Comparison of ENCODE assay signal across 1 cellular context in the genomic region with DNA sequence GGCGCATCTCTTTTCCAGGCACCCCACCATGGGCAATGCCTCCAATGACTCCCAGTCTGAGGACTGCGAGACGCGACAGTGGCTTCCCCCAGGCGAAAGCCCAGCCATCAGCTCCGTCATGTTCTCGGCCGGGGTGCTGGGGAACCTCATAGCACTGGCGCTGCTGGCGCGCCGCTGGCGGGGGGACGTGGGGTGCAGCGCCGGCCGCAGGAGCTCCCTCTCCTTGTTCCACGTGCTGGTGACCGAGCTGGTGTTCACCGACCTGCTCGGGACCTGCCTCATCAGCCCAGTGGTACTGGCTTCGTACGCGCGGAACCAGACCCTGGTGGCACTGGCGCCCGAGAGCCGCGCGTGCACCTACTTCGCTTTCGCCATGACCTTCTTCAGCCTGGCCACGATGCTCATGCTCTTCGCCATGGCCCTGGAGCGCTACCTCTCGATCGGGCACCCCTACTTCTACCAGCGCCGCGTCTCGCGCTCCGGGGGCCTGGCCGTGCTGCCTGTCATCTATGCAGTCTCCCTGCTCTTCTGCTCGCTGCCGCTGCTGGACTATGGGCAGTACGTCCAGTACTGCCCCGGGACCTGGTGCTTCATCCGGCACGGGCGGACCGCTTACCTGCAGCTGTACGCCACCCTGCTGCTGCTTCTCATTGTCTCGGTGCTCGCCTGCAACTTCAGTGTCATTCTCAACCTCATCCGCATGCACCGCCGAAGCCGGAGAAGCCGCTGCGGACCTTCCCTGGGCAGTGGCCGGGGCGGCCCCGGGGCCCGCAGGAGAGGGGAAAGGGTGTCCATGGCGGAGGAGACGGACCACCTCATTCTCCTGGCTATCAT.
TF ChIP-seq lines count a peak whose summit lies in the region.

No MANE protein-coding gene starts in this region.

TF ChIP-seq in WTC11, 78 proteins besides CTCF, POLR2A, EP300 and RAD21 (continued from another document and continues in another):
- TF ChIP-seq, protein P1, sequence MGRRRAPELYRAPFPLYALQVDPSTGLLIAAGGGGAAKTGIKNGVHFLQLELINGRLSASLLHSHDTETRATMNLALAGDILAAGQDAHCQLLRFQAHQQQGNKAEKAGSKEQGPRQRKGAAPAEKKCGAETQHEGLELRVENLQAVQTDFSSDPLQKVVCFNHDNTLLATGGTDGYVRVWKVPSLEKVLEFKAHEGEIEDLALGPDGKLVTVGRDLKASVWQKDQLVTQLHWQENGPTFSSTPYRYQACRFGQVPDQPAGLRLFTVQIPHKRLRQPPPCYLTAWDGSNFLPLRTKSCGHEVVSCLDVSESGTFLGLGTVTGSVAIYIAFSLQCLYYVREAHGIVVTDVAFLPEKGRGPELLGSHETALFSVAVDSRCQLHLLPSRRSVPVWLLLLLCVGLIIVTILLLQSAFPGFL (CRISPR knock-in tag; IDR thresholded peaks at IDR 0.05; ENCODE audit: borderline replicate concordance) = no peak
- TF ChIP-seq, protein P2, sequence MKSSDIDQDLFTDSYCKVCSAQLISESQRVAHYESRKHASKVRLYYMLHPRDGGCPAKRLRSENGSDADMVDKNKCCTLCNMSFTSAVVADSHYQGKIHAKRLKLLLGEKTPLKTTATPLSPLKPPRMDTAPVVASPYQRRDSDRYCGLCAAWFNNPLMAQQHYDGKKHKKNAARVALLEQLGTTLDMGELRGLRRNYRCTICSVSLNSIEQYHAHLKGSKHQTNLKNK (CRISPR knock-in tag; IDR thresholded peaks at IDR 0.05) = no peak
- TF ChIP-seq RORB (CRISPR knock-in tag; IDR thresholded peaks at IDR 0.05) (no peak), ESRRA (CRISPR knock-in tag; IDR thresholded peaks at IDR 0.05; ENCODE audit: borderline replicate concordance) (peak; percentile 15; the same call in 1 of the 2 replicates), ZNF263 (CRISPR knock-in tag; IDR thresholded peaks at IDR 0.05; ENCODE audit: low read depth) (no peak), NR3C1 (CRISPR knock-in tag; conservative IDR thresholded peaks at IDR 0.05; ENCODE audit: low read depth) (no peak), KAT7 (CRISPR knock-in tag; IDR thresholded peaks at IDR 0.05; ENCODE audit: borderline replicate concordance) (no peak), FOXP1 (CRISPR knock-in tag; IDR thresholded peaks at IDR 0.05; ENCODE audit: borderline replicate concordance) (0 out of 2 replicates have a peak, but pooled peaks have one; percentile 83), TP53 (CRISPR knock-in tag; IDR thresholded peaks at IDR 0.05) (peak; percentile 50; the same call in 1 of the 2 replicates), GABPB1 (CRISPR knock-in tag; IDR thresholded peaks at IDR 0.05) (no peak), GRHL2 (CRISPR knock-in tag; IDR thresholded peaks at IDR 0.05; ENCODE audit: insufficient replicate concordance, severe bottlenecking) (no peak), NFE2L1 (CRISPR knock-in tag; IDR thresholded peaks at IDR 0.05) (peak; percentile 59; the same call in 1 of the 2 replicates), ZNF423 (CRISPR knock-in tag; IDR thresholded peaks at IDR 0.05) (no peak), ATF1 (CRISPR knock-in tag; IDR thresholded peaks at IDR 0.05) (0 out of 2 replicates have a peak, but pooled peaks have one; percentile 44), ELF4 (CRISPR knock-in tag; IDR thresholded peaks at IDR 0.05; ENCODE audit: low read depth) (no peak), ZNF138 (CRISPR knock-in tag; conservative IDR thresholded peaks at IDR 0.05) (no peak), JUN (CRISPR knock-in tag; IDR thresholded peaks at IDR 0.05) (no peak), SP1 (CRISPR knock-in tag; conservative IDR thresholded peaks at IDR 0.05) (no peak), CBFB (CRISPR knock-in tag; IDR thresholded peaks at IDR 0.05; ENCODE audit: low read depth) (no peak)
- TF ChIP-seq, protein P3, sequence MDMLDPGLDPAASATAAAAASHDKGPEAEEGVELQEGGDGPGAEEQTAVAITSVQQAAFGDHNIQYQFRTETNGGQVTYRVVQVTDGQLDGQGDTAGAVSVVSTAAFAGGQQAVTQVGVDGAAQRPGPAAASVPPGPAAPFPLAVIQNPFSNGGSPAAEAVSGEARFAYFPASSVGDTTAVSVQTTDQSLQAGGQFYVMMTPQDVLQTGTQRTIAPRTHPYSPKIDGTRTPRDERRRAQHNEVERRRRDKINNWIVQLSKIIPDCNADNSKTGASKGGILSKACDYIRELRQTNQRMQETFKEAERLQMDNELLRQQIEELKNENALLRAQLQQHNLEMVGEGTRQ (CRISPR knock-in tag; IDR thresholded peaks at IDR 0.05) = no peak
- TF ChIP-seq, protein P4, sequence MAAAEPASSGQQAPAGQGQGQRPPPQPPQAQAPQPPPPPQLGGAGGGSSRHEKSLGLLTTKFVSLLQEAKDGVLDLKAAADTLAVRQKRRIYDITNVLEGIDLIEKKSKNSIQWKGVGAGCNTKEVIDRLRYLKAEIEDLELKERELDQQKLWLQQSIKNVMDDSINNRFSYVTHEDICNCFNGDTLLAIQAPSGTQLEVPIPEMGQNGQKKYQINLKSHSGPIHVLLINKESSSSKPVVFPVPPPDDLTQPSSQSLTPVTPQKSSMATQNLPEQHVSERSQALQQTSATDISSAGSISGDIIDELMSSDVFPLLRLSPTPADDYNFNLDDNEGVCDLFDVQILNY (CRISPR knock-in tag; IDR thresholded peaks at IDR 0.05) = 0 out of 2 replicates have a peak, but pooled peaks have one; percentile 4
- TF ChIP-seq, protein P5, sequence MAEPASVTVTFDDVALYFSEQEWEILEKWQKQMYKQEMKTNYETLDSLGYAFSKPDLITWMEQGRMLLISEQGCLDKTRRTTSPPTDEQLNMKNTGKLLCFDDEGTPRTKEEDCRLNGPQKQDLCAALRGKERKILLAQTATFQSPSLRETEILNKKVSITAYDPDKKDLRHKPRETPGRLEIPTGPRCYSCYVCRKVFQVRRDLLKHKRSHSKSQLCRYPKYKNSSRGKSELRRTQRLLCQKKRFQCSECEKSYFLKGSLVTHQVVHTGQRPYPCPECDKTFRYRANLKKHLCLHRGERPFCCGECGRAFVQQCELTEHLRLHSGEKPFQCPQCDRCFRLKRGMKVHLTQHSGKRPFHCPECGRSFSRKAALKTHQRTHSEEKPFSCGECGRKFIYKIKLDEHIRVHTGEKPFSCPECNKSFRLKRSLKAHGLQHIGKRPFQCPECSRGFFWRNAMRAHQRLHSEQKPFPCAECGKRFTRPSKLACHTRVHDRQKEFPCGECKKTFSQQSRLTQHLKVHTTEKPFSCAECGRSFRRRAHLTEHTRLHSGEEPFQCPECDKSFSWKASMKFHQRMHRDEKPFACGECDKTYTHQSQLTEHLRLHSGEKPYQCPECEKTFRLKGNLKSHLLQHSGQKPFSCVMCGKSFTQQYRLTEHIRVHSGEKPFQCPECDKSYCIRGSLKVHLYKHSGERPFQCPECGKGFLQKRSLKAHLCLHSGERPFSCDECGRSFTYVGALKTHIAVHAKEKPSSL (CRISPR knock-in tag; conservative IDR thresholded peaks at IDR 0.05) = no peak
- TF ChIP-seq, protein P6, sequence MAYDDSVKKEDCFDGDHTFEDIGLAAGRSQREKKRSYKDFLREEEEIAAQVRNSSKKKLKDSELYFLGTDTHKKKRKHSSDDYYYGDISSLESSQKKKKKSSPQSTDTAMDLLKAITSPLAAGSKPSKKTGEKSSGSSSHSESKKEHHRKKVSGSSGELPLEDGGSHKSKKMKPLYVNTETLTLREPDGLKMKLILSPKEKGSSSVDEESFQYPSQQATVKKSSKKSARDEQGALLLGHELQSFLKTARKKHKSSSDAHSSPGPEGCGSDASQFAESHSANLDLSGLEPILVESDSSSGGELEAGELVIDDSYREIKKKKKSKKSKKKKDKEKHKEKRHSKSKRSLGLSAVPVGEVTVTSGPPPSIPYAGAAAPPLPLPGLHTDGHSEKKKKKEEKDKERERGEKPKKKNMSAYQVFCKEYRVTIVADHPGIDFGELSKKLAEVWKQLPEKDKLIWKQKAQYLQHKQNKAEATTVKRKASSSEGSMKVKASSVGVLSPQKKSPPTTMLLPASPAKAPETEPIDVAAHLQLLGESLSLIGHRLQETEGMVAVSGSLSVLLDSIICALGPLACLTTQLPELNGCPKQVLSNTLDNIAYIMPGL (CRISPR knock-in tag; IDR thresholded peaks at IDR 0.05) = peak; percentile 66; the same call in 1 of the 2 replicates
- TF ChIP-seq, protein P7, sequence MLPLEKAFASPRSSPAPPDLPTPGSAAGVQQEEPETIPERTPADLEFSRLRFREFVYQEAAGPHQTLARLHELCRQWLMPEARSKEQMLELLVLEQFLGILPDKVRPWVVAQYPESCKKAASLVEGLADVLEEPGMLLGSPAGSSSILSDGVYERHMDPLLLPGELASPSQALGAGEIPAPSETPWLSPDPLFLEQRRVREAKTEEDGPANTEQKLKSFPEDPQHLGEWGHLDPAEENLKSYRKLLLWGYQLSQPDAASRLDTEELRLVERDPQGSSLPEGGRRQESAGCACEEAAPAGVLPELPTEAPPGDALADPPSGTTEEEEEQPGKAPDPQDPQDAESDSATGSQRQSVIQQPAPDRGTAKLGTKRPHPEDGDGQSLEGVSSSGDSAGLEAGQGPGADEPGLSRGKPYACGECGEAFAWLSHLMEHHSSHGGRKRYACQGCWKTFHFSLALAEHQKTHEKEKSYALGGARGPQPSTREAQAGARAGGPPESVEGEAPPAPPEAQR (CRISPR knock-in tag; IDR thresholded peaks at IDR 0.05) = no peak
- TF ChIP-seq, protein P8, sequence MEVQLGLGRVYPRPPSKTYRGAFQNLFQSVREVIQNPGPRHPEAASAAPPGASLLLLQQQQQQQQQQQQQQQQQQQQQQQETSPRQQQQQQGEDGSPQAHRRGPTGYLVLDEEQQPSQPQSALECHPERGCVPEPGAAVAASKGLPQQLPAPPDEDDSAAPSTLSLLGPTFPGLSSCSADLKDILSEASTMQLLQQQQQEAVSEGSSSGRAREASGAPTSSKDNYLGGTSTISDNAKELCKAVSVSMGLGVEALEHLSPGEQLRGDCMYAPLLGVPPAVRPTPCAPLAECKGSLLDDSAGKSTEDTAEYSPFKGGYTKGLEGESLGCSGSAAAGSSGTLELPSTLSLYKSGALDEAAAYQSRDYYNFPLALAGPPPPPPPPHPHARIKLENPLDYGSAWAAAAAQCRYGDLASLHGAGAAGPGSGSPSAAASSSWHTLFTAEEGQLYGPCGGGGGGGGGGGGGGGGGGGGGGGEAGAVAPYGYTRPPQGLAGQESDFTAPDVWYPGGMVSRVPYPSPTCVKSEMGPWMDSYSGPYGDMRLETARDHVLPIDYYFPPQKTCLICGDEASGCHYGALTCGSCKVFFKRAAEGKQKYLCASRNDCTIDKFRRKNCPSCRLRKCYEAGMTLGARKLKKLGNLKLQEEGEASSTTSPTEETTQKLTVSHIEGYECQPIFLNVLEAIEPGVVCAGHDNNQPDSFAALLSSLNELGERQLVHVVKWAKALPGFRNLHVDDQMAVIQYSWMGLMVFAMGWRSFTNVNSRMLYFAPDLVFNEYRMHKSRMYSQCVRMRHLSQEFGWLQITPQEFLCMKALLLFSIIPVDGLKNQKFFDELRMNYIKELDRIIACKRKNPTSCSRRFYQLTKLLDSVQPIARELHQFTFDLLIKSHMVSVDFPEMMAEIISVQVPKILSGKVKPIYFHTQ (CRISPR knock-in tag; IDR thresholded peaks at IDR 0.05) = no peak
- TF ChIP-seq, protein P9, sequence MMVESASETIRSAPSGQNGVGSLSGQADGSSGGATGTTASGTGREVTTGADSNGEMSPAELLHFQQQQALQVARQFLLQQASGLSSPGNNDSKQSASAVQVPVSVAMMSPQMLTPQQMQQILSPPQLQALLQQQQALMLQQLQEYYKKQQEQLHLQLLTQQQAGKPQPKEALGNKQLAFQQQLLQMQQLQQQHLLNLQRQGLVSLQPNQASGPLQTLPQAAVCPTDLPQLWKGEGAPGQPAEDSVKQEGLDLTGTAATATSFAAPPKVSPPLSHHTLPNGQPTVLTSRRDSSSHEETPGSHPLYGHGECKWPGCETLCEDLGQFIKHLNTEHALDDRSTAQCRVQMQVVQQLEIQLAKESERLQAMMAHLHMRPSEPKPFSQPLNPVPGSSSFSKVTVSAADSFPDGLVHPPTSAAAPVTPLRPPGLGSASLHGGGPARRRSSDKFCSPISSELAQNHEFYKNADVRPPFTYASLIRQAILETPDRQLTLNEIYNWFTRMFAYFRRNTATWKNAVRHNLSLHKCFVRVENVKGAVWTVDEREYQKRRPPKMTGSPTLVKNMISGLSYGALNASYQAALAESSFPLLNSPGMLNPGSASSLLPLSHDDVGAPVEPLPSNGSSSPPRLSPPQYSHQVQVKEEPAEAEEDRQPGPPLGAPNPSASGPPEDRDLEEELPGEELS (CRISPR knock-in tag; IDR thresholded peaks at IDR 0.05) = peak; percentile 72; the same call in 1 of the 2 replicates
- TF ChIP-seq, protein P10, sequence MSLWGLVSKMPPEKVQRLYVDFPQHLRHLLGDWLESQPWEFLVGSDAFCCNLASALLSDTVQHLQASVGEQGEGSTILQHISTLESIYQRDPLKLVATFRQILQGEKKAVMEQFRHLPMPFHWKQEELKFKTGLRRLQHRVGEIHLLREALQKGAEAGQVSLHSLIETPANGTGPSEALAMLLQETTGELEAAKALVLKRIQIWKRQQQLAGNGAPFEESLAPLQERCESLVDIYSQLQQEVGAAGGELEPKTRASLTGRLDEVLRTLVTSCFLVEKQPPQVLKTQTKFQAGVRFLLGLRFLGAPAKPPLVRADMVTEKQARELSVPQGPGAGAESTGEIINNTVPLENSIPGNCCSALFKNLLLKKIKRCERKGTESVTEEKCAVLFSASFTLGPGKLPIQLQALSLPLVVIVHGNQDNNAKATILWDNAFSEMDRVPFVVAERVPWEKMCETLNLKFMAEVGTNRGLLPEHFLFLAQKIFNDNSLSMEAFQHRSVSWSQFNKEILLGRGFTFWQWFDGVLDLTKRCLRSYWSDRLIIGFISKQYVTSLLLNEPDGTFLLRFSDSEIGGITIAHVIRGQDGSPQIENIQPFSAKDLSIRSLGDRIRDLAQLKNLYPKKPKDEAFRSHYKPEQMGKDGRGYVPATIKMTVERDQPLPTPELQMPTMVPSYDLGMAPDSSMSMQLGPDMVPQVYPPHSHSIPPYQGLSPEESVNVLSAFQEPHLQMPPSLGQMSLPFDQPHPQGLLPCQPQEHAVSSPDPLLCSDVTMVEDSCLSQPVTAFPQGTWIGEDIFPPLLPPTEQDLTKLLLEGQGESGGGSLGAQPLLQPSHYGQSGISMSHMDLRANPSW (CRISPR knock-in tag; conservative IDR thresholded peaks at IDR 0.05; ENCODE audit: low read depth) = no peak
- TF ChIP-seq, protein P11, sequence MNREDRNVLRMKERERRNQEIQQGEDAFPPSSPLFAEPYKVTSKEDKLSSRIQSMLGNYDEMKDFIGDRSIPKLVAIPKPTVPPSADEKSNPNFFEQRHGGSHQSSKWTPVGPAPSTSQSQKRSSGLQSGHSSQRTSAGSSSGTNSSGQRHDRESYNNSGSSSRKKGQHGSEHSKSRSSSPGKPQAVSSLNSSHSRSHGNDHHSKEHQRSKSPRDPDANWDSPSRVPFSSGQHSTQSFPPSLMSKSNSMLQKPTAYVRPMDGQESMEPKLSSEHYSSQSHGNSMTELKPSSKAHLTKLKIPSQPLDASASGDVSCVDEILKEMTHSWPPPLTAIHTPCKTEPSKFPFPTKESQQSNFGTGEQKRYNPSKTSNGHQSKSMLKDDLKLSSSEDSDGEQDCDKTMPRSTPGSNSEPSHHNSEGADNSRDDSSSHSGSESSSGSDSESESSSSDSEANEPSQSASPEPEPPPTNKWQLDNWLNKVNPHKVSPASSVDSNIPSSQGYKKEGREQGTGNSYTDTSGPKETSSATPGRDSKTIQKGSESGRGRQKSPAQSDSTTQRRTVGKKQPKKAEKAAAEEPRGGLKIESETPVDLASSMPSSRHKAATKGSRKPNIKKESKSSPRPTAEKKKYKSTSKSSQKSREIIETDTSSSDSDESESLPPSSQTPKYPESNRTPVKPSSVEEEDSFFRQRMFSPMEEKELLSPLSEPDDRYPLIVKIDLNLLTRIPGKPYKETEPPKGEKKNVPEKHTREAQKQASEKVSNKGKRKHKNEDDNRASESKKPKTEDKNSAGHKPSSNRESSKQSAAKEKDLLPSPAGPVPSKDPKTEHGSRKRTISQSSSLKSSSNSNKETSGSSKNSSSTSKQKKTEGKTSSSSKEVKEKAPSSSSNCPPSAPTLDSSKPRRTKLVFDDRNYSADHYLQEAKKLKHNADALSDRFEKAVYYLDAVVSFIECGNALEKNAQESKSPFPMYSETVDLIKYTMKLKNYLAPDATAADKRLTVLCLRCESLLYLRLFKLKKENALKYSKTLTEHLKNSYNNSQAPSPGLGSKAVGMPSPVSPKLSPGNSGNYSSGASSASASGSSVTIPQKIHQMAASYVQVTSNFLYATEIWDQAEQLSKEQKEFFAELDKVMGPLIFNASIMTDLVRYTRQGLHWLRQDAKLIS (CRISPR knock-in tag; IDR thresholded peaks at IDR 0.05; ENCODE audit: borderline replicate concordance) = no peak
